Comparison of ENCODE assay signal across 8 cellular contexts in genomic region chr9:126499005-126499910, GRCh38.
A peak's percentile ranks its signal among the peaks of the same experiment; 100 is the strongest.
DNase-seq lines count a peak whose midpoint lies in the region; ATAC-seq and TF ChIP-seq lines count a peak whose summit lies in the region.

No MANE protein-coding gene starts in this region.

- H4K20me1 ChIP-seq in OCI-LY3 (ENCODE audit: insufficient read depth, low read length), result peaks cover 3% of the 10 kb centered on the region; the same call in 1 of the 2 replicates

- H3K27ac ChIP-seq in OCI-LY3 (ENCODE audit: low read length) (no peak overlapping the region), gastroesophageal sphincter (peak overlapping the region in 3 of 4 donors; percentile 47 to 65 (median 61))

- DNase-seq in BE2C (peak; percentile 69), H7 (peak; percentile 88), omental fat pad (ENCODE audit: low spot score) (no peak)
- DNase-seq in activated effector memory CD4-positive, alpha-beta T cell treated with Interleukin-2 at 50 U/mL for 16 hours, result peak; percentile 37

- no peaks in the 10 kb centered on the region for H3K79me2 ChIP-seq in OCI-LY3 (ENCODE audit: low read length)

- no peaks in the 10 kb centered on the region for H3K36me3 ChIP-seq in BE2C
- no peaks in the 10 kb centered on the region for H3K36me3 ChIP-seq in H7 (replicated peaks; ENCODE audit: control insufficient read depth, insufficient read depth, low read length)
- no peaks in the 10 kb centered on the region for H3K36me3 ChIP-seq in OCI-LY3 (replicated peaks; ENCODE audit: low read depth, low read length)
- peaks cover 0 to 24% of the 10 kb centered on the region in 2 donors for H3K36me3 ChIP-seq in gastroesophageal sphincter

- H3K9me3 ChIP-seq in BE2C (no peaks in the 10 kb centered on the region), OCI-LY3 (ENCODE audit: insufficient read depth, low read length) (no peaks in the 10 kb centered on the region), gastroesophageal sphincter (no peaks in the 10 kb centered on the region)

- WGBS in gastroesophageal sphincter (ENCODE audit: low coverage in 1 of 2), 2 donors, result 1 to 2% methylated on average over 16 to 19 of the region's 46 CpGs

- ATAC-seq in gastroesophageal sphincter (peak; percentile 66), omental fat pad (ENCODE audit: low FRiP score) (peak; percentile 50), HG03378 (IDR thresholded peaks at IDR 0.05; ENCODE audit: unreplicated experiment) (no peak), HG03095 (IDR thresholded peaks at IDR 0.05; ENCODE audit: unreplicated experiment) (no peak)

- TF ChIP-seq EP300 in gastroesophageal sphincter (IDR thresholded peaks at IDR 0.05), result no peak

- H3K4me1 ChIP-seq in BE2C (peaks cover 29% of the 10 kb centered on the region), OCI-LY3 (ENCODE audit: low read length) (no peaks in the 10 kb centered on the region), gastroesophageal sphincter (peaks cover 0 to 33% (median 11%) of the 10 kb centered on the region in 3 donors)

- H2AFZ ChIP-seq in OCI-LY3 (ENCODE audit: low read depth, low read length), result 0 out of 2 replicates have a peak overlapping the region, but pooled peaks have one; percentile 52

- no peak for TF ChIP-seq POLR2A in gastroesophageal sphincter (IDR thresholded peaks at IDR 0.05)

- H3K27me3 ChIP-seq in BE2C (no peaks in the 10 kb centered on the region), H7 (ENCODE audit: control insufficient read depth, insufficient read depth, low read length) (peaks cover 8% of the 10 kb centered on the region), OCI-LY3 (ENCODE audit: low read depth, low read length) (peaks cover 44% of the 10 kb centered on the region), gastroesophageal sphincter (no peaks in the 10 kb centered on the region)

- peak overlapping the region; percentile 94 for H3K4me2 ChIP-seq in OCI-LY3 (ENCODE audit: low read length)

- H3K4me3 ChIP-seq in BE2C (ENCODE audit: low read depth, low read length) (peak overlapping the region; percentile 63), H7 (ENCODE audit: insufficient read depth, low read depth, low read length) (peak overlapping the region; percentile 45), OCI-LY3 (ENCODE audit: low read length) (peak overlapping the region; percentile 75), gastroesophageal sphincter (peak overlapping the region; percentile 28 to 52)

- H3K9ac ChIP-seq in OCI-LY3 (ENCODE audit: low read length), result no peak overlapping the region; the same call in 1 of the 2 replicates

- TF ChIP-seq CTCF in BE2C (IDR thresholded peaks at IDR 0.05; ENCODE audit: low read depth, low read length), result peak; percentile 98
- TF ChIP-seq CTCF in OCI-LY3 (IDR thresholded peaks at IDR 0.05; ENCODE audit: low read depth, low read length), result peak; percentile 96
- peak; percentile 84 to 100 (median 98) for TF ChIP-seq CTCF in gastroesophageal sphincter (IDR thresholded peaks at IDR 0.05)
- TF ChIP-seq CTCF in omental fat pad (IDR thresholded peaks at IDR 0.05), result peak in 2 of 3 donors; percentile 63 to 97

Comparison
In these comparisons a context has a peak if more than half of its experiments do, and no peak if none do; other contexts are left out.
1. ATAC-seq: peak in gastroesophageal sphincter (single experiment) and omental fat pad (single experiment); none in HG03378 (single experiment) and HG03095 (single experiment).
2. Peak in every context shown above with its lines, with median percentiles within 50 percentile points of each other: H3K4me3 ChIP-seq and CTCF ChIP-seq.